ENCODE assay signal across 35 cellular contexts in the genomic region with DNA sequence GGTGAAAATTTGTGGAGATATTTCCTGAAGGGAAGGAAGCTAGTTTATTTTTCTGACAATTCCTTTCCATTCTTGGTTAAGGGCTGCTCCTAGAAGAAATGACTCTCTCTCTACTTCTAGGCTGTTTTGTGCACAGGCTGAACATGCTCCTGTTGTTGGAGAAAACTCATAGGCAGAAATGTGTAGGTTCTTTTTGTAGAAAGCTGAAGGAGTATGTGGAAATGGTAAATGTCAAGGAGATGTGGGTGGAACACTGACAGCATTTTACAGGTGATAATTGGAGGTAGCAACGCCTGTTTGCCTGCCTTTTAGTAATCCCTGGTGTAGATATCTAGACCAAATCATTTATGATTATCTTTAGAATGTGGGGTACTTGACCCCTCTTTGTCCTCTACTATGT.
"Had no signal": no experiment of that assay in that cellular context is flagged by ENCODE, and none has a peak within 500 bp of the region (broad histone marks: within the 10 kb centered on the region; RNA-seq: fewer than 3 reads in every experiment).

No MANE protein-coding gene starts in this region.

- H3K9me3 ChIP-seq: ascending aorta had no signal

- DNase-seq: activated B cell treated with CpG ODN at 0.5 μM for 24 hours; activated CD4-positive, alpha-beta memory T cell treated with anti-CD3 and anti-CD28 coated beads for 36 hours; activated CD4-positive, alpha-beta T cell treated with anti-CD3 and anti-CD28 coated beads for 4 hours; activated CD4-positive, alpha-beta T cell treated with anti-CD3 and anti-CD28 coated beads, Interleukin-2, amount 10 ng/mL, durations not matched to agents 24 days and 14 days; activated CD4-positive, alpha-beta T cell treated with anti-CD3 and anti-CD28 coated beads, Interleukin-2, amount 50 U/mL, for 1 hour; activated CD4-positive, alpha-beta T cell treated with anti-CD3 and anti-CD28 coated beads, Interleukin-2, amount 50 U/mL, for 4 hours; activated CD4-positive, CD25-positive, alpha-beta regulatory T cell treated with anti-CD3 and anti-CD28 coated beads, Interleukin-2, amount 50 U/mL, for 72 hours; activated CD8-positive, alpha-beta memory T cell treated with anti-CD3 and anti-CD28 coated beads, Interleukin-2, amount 50 U/mL, for 4 hours; activated CD8-positive, alpha-beta T cell treated with anti-CD3 and anti-CD28 coated beads for 36 hours; activated effector memory CD4-positive, alpha-beta T cell treated with Interleukin-2 at 50 U/mL for 16 hours; activated gamma-delta T cell; activated naive CD4-positive, alpha-beta T cell treated with anti-CD3 and anti-CD28 coated beads, Interleukin-2, amount 10 ng/mL, durations not matched to agents 7 days and 5 days; activated naive CD4-positive, alpha-beta T cell treated with Interleukin-2 at 50 U/mL for 16 hours; activated naive CD8-positive, alpha-beta T cell treated with anti-CD3 and anti-CD28 coated beads, Interleukin-2, amount 10 ng/mL, durations not matched to agents 7 days and 5 days; activated naive CD8-positive, alpha-beta T cell treated with anti-CD3 and anti-CD28 coated beads, Interleukin-2, amount 50 U/mL, for 24 hours; activated T-cell treated with anti-CD3 and anti-CD28 coated beads for 4 hours; activated T-cell treated with anti-CD3 and anti-CD28 coated beads, Interleukin-2, amount 50 U/mL, for 1 hour; activated T-cell treated with anti-CD3 and anti-CD28 coated beads, Interleukin-2, amount 50 U/mL, for 4 hours; activated T-cell treated with anti-CD3 and anti-CD28 coated beads, Interleukin-2, amount 50 U/mL, for 72 hours; amygdala; anterior cingulate cortex; cerebellar nuclear complex; T-helper 1 cell; T-helper 2 cell; T-helper 9 cell had no signal

- H3K9me3 Mint-ChIP-seq: activated B cell treated with CpG ODN at 0.5 μM for 24 hours; activated CD4-positive, alpha-beta memory T cell treated with anti-CD3 and anti-CD28 coated beads for 36 hours; activated CD8-positive, alpha-beta T cell treated with anti-CD3 and anti-CD28 coated beads for 36 hours; activated naive CD4-positive, alpha-beta T cell treated with anti-CD3 and anti-CD28 coated beads, Interleukin-2, amount 50 U/mL, for 24 hours; activated T-cell treated with anti-CD3 and anti-CD28 coated beads, Interleukin-2, amount 50 U/mL, for 4 hours; activated T-helper 2 cell treated with anti-CD3 and anti-CD28 coated beads, Interferon-gamma antibody, Interleukin-2, Interleukin-4, amounts not matched to agents 10 μg/mL and 5 μg/mL and 100 μg/mL, durations not matched to agents 14 hours and 24 hours and 36 hours; brain; central memory CD8-positive, alpha-beta T cell; T-helper 1 cell treated with Interleukin-12 subunit alpha and Interleukin-12 subunit beta and Interleukin-4 antibody, amounts not matched to agents 30 μg/mL and 1 μg/mL, for 36 hours; T-helper 2 cell treated with Interferon-gamma antibody and Interleukin-4, amounts not matched to agents 5 μg/mL and 100 μg/mL, for 36 hours had no signal

- H3K4me3 ChIP-seq: ascending aorta, cardiac muscle cell had no signal

- ATAC-seq: activated CD8-positive, alpha-beta T cell treated with anti-CD3 and anti-CD28 coated beads for 36 hours; activated naive CD8-positive, alpha-beta T cell treated with anti-CD3 and anti-CD28 coated beads, Interleukin-2, amount 50 U/mL, for 24 hours; activated T-cell treated with anti-CD3 and anti-CD28 coated beads, Interleukin-2, amount 50 U/mL, for 4 hours; activated T-cell treated with anti-CD3 and anti-CD28 coated beads, Interleukin-2, amount 50 U/mL, for 72 hours had no signal

- H3K4me1 Mint-ChIP-seq: activated B cell treated with CpG ODN at 0.5 μM for 24 hours; activated CD4-positive, alpha-beta T cell treated with anti-CD3 and anti-CD28 coated beads, Interleukin-2, amount 10 ng/mL, durations not matched to agents 24 days and 14 days; activated naive CD4-positive, alpha-beta T cell treated with anti-CD3 and anti-CD28 coated beads, Interleukin-2, amount 10 ng/mL, durations not matched to agents 7 days and 5 days; activated naive CD4-positive, alpha-beta T cell treated with anti-CD3 and anti-CD28 coated beads, Interleukin-2, amount 50 U/mL, for 24 hours; activated naive CD8-positive, alpha-beta T cell treated with anti-CD3 and anti-CD28 coated beads, Interleukin-2, amount 10 ng/mL, durations not matched to agents 7 days and 5 days; brain; central memory CD8-positive, alpha-beta T cell had no signal

- H3K27me3 Mint-ChIP-seq: activated B cell treated with CpG ODN at 0.5 μM for 24 hours; activated CD4-positive, alpha-beta memory T cell treated with anti-CD3 and anti-CD28 coated beads for 36 hours; activated CD4-positive, alpha-beta T cell treated with anti-CD3 and anti-CD28 coated beads, Interleukin-2, amount 10 ng/mL, durations not matched to agents 24 days and 14 days; activated CD8-positive, alpha-beta T cell treated with anti-CD3 and anti-CD28 coated beads for 36 hours; activated naive CD4-positive, alpha-beta T cell treated with anti-CD3 and anti-CD28 coated beads, Interleukin-2, amount 10 ng/mL, durations not matched to agents 7 days and 5 days; activated naive CD8-positive, alpha-beta T cell; activated naive CD8-positive, alpha-beta T cell treated with anti-CD3 and anti-CD28 coated beads, Interleukin-2, amount 10 ng/mL, durations not matched to agents 7 days and 5 days; activated naive CD8-positive, alpha-beta T cell treated with anti-CD3 and anti-CD28 coated beads, Interleukin-2, amount 50 U/mL, for 24 hours; brain had no signal

- H3K4me1 ChIP-seq: ascending aorta had no signal

- H3K27ac Mint-ChIP-seq: activated B cell treated with CpG ODN at 0.5 μM for 24 hours; activated CD4-positive, alpha-beta memory T cell treated with anti-CD3 and anti-CD28 coated beads for 36 hours; activated CD4-positive, alpha-beta T cell treated with anti-CD3 and anti-CD28 coated beads, Interleukin-2, amount 10 ng/mL, durations not matched to agents 24 days and 14 days; activated CD8-positive, alpha-beta T cell treated with anti-CD3 and anti-CD28 coated beads for 36 hours; activated naive CD4-positive, alpha-beta T cell treated with anti-CD3 and anti-CD28 coated beads, Interleukin-2, amount 10 ng/mL, durations not matched to agents 7 days and 5 days; activated naive CD4-positive, alpha-beta T cell treated with anti-CD3 and anti-CD28 coated beads, Interleukin-2, amount 50 U/mL, for 24 hours; activated naive CD8-positive, alpha-beta T cell; activated naive CD8-positive, alpha-beta T cell treated with anti-CD3 and anti-CD28 coated beads, Interleukin-2, amount 10 ng/mL, durations not matched to agents 7 days and 5 days; activated naive CD8-positive, alpha-beta T cell treated with anti-CD3 and anti-CD28 coated beads, Interleukin-2, amount 50 U/mL, for 24 hours; activated T-cell treated with anti-CD3 and anti-CD28 coated beads, Interleukin-2, amount 50 U/mL, for 72 hours; activated T-helper 2 cell treated with anti-CD3 and anti-CD28 coated beads, Interferon-gamma antibody, Interleukin-2, Interleukin-4, amounts not matched to agents 10 μg/mL and 5 μg/mL and 100 μg/mL, durations not matched to agents 14 hours and 24 hours and 36 hours; brain; T-helper 1 cell treated with Interleukin-12 subunit alpha and Interleukin-12 subunit beta and Interleukin-4 antibody, amounts not matched to agents 30 μg/mL and 1 μg/mL, for 36 hours; T-helper 2 cell treated with Interferon-gamma antibody and Interleukin-4, amounts not matched to agents 5 μg/mL and 100 μg/mL, for 36 hours had no signal

- H3K27me3 ChIP-seq: ascending aorta, cardiac muscle cell had no signal

- H3K36me3 ChIP-seq: ascending aorta, cardiac muscle cell had no signal

- H3K36me3 Mint-ChIP-seq: activated CD4-positive, alpha-beta memory T cell treated with anti-CD3 and anti-CD28 coated beads for 36 hours; activated naive CD4-positive, alpha-beta T cell treated with anti-CD3 and anti-CD28 coated beads, Interleukin-2, amount 10 ng/mL, durations not matched to agents 7 days and 5 days; activated naive CD4-positive, alpha-beta T cell treated with anti-CD3 and anti-CD28 coated beads, Interleukin-2, amount 50 U/mL, for 24 hours; activated naive CD8-positive, alpha-beta T cell treated with anti-CD3 and anti-CD28 coated beads, Interleukin-2, amount 10 ng/mL, durations not matched to agents 7 days and 5 days had no signal

- H3K27ac ChIP-seq: ascending aorta, cardiac muscle cell, VCaP had no signal

- H3K4me3 Mint-ChIP-seq: activated B cell treated with CpG ODN at 0.5 μM for 24 hours; activated CD4-positive, alpha-beta memory T cell treated with anti-CD3 and anti-CD28 coated beads for 36 hours; activated CD4-positive, alpha-beta T cell treated with anti-CD3 and anti-CD28 coated beads, Interleukin-2, amount 10 ng/mL, durations not matched to agents 24 days and 14 days; activated CD8-positive, alpha-beta T cell treated with anti-CD3 and anti-CD28 coated beads for 36 hours; activated naive CD4-positive, alpha-beta T cell treated with anti-CD3 and anti-CD28 coated beads, Interleukin-2, amount 10 ng/mL, durations not matched to agents 7 days and 5 days; activated naive CD4-positive, alpha-beta T cell treated with anti-CD3 and anti-CD28 coated beads, Interleukin-2, amount 50 U/mL, for 24 hours; activated naive CD8-positive, alpha-beta T cell; activated naive CD8-positive, alpha-beta T cell treated with anti-CD3 and anti-CD28 coated beads, Interleukin-2, amount 10 ng/mL, durations not matched to agents 7 days and 5 days; activated naive CD8-positive, alpha-beta T cell treated with anti-CD3 and anti-CD28 coated beads, Interleukin-2, amount 50 U/mL, for 24 hours; activated T-cell treated with anti-CD3 and anti-CD28 coated beads, Interleukin-2, amount 50 U/mL, for 4 hours; activated T-cell treated with anti-CD3 and anti-CD28 coated beads, Interleukin-2, amount 50 U/mL, for 72 hours; brain; central memory CD8-positive, alpha-beta T cell; T-helper 1 cell treated with Interleukin-12 subunit alpha and Interleukin-12 subunit beta and Interleukin-4 antibody, amounts not matched to agents 30 μg/mL and 1 μg/mL, for 36 hours; T-helper 2 cell treated with Interferon-gamma antibody and Interleukin-4, amounts not matched to agents 5 μg/mL and 100 μg/mL, for 36 hours had no signal
